Comparison of ENCODE assay signal across 21 cellular contexts in the genomic region with DNA sequence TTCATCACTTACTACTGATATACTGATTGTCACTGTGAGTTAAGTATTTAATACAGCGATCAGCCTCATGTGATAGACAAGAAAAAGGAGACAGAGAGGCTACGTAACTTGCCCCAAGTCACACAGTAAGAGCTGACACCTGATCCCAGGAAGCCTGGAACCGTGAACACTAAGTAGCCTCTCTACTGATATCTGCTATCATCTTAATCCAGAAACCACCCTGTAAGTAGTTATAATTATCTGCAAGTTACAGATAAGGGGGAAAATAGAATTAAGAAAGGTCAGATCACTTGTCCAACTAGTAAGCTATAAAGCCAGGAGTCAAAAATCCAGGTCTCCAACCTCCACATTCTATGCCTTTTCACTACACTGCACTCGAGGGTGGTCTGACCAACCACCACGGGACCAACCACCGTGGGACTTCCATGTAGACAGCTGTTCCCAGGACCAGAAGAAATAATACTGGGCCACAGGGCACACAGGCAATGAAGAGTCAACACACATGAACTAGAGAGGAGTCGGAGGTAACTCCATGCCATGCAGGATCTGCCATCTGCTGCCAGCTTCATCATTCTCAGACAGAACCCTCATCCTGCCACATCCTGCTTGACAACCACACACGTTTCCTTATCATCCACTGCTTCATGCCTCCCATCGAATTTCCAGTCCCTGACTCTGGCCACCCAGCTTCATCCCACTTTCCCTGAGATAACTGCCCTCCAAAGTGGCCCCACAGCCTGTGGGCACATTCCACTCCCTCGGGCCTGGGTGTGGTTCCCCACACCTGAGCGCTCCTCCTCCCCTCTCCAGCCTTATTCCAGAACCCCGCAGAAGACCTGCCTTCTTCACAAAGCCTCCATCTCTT. TPM values are rescaled to one million over a fixed set of nuclear protein-coding genes. Genes with fewer than 3 reads are reported as not detected.
DNase-seq lines count a peak whose midpoint lies in the region; ATAC-seq and TF ChIP-seq lines count a peak whose summit lies in the region.
"Had no signal": no experiment of that assay in that cellular context is flagged by ENCODE, and none has a peak within 500 bp of the region (broad histone marks: within the 10 kb centered on the region; RNA-seq: fewer than 3 reads in every experiment).

No MANE protein-coding gene starts in this region.

- H3K36me3 ChIP-seq in thyroid gland (no peaks in the 10 kb centered on the region), GM23248 (ENCODE audit: low read depth) (no peaks in the 10 kb centered on the region)
- H3K36me3 ChIP-seq: vagina had no signal

- no peak for ATAC-seq in natural killer cell treated with Interleukin-12 subunit alpha and Interleukin-12 subunit beta and Interleukin-15 and Interleukin-18, amount 100 ng/mL, for 72 hours
- ATAC-seq in natural killer cell (no peak), T-helper 17 cell (no peak), memory B cell (ENCODE audit: low read depth) (no peak), HG03039 (IDR thresholded peaks at IDR 0.05; ENCODE audit: unreplicated experiment) (no peak), HG03342 (IDR thresholded peaks at IDR 0.05; ENCODE audit: unreplicated experiment) (no peak)
- ATAC-seq: HepG2, T-cell had no signal

- TF ChIP-seq CTCF in natural killer cell (IDR thresholded peaks at IDR 0.05) (no peak), thyroid gland (IDR thresholded peaks at IDR 0.05) (no peak)

- no peaks in the 10 kb centered on the region for H3K9me3 Mint-ChIP-seq in natural killer cell treated with Interleukin-12 subunit alpha and Interleukin-12 subunit beta and Interleukin-15 and Interleukin-18, amount 100 ng/mL, for 72 hours
- H3K9me3 Mint-ChIP-seq in natural killer cell, result no peaks in the 10 kb centered on the region
- no peaks in the 10 kb centered on the region for H3K9me3 Mint-ChIP-seq in memory B cell
- H3K9me3 Mint-ChIP-seq: CD4-positive, alpha-beta memory T cell; endodermal cell; T-cell had no signal

- H3K4me3 Mint-ChIP-seq in natural killer cell treated with Interleukin-12 subunit alpha and Interleukin-12 subunit beta and Interleukin-15 and Interleukin-18, amount 100 ng/mL, for 72 hours, result no peak overlapping the region
- H3K4me3 Mint-ChIP-seq in natural killer cell (no peak overlapping the region), T-helper 17 cell (no peak overlapping the region), memory B cell (peak overlapping the region; percentile 25)
- H3K4me3 Mint-ChIP-seq: CD4-positive, alpha-beta memory T cell; endodermal cell; T-cell had no signal

- no peaks in the 10 kb centered on the region for H3K9me2 ChIP-seq in GM23248 (ENCODE audit: insufficient read depth)

- H3K4me2 ChIP-seq in GM23248 (ENCODE audit: unreplicated experiment), result no peak overlapping the region

- no peaks in the 10 kb centered on the region for H3K27me3 ChIP-seq in thyroid gland
- no peaks in the 10 kb centered on the region for H3K27me3 ChIP-seq in GM23248 (replicated peaks; ENCODE audit: insufficient read depth)
- H3K27me3 ChIP-seq: vagina had no signal

- H3K4me3 ChIP-seq in thyroid gland (replicated peaks in 1 of 3) (no peak overlapping the region), GM23248 (no peak overlapping the region)
- H3K4me3 ChIP-seq: vagina had no signal

- H3K9me3 ChIP-seq in T-helper 17 cell (ENCODE audit: control insufficient read depth, low read length, poor library complexity, severe bottlenecking), result no peaks in the 10 kb centered on the region
- H3K9me3 ChIP-seq in thyroid gland, result no peaks in the 10 kb centered on the region
- no peaks in the 10 kb centered on the region for H3K9me3 ChIP-seq in GM23248 (ENCODE audit: low read depth)
- H3K9me3 ChIP-seq: vagina had no signal

- H2AFZ ChIP-seq in GM23248, result no peak overlapping the region

- H3K27ac Mint-ChIP-seq in natural killer cell treated with Interleukin-12 subunit alpha and Interleukin-12 subunit beta and Interleukin-15 and Interleukin-18, amount 100 ng/mL, for 72 hours, result peak overlapping the region in 1 of 2 donors; percentile 53
- H3K27ac Mint-ChIP-seq in natural killer cell (no peak overlapping the region), T-helper 17 cell (peak overlapping the region; percentile 75), memory B cell (peak overlapping the region; percentile 39)
- H3K27ac Mint-ChIP-seq: endodermal cell, progenitor cell of endocrine pancreas, T-cell had no signal

- peak; percentile 37 for DNase-seq in natural killer cell treated with Interleukin-12 subunit alpha and Interleukin-12 subunit beta and Interleukin-15 and Interleukin-18, amount 100 ng/mL, for 72 hours (ENCODE audit: low spot score)
- no peak for DNase-seq in natural killer cell
- DNase-seq in T-helper 17 cell, result no peak
- no peak for DNase-seq in memory B cell (ENCODE audit: low spot score in 2 of 2)
- peak in 1 of 2 donors; percentile 37 for DNase-seq in thyroid gland
- no peak for DNase-seq in GM23248
- DNase-seq: amygdala; CD4-positive, alpha-beta memory T cell; cerebellar nuclear complex; endodermal cell; hypothalamus; NCI-H2107; NCI-H82; RPMI8226; stimulated activated naive CD8-positive, alpha-beta T cell treated with anti-CD3 and anti-CD28 coated beads, Interleukin-15, Interleukin-2, amounts not matched to agents 100 U/mL and 50 U/mL, for 24 hours; T-cell had no signal

- H3K4me1 Mint-ChIP-seq in natural killer cell treated with Interleukin-12 subunit alpha and Interleukin-12 subunit beta and Interleukin-15 and Interleukin-18, amount 100 ng/mL, for 72 hours (ENCODE audit: low read depth in 2 of 2), result peaks cover 10 to 23% of the 10 kb centered on the region in 2 donors
- peaks cover 7 to 16% of the 10 kb centered on the region in 2 donors for H3K4me1 Mint-ChIP-seq in natural killer cell
- peaks cover 18% of the 10 kb centered on the region for H3K4me1 Mint-ChIP-seq in T-helper 17 cell
- peaks cover 52% of the 10 kb centered on the region for H3K4me1 Mint-ChIP-seq in memory B cell

- in situ Hi-C loops in GM23248 (cut with MboI), result no loop called here

- peaks cover 100% of the 10 kb centered on the region for H3K79me2 ChIP-seq in GM23248 (ENCODE audit: insufficient read depth)

- no peaks in the 10 kb centered on the region for H4K20me1 ChIP-seq in GM23248 (ENCODE audit: insufficient read depth)

- H3F3A ChIP-seq in GM23248 (ENCODE audit: insufficient read depth), result peaks cover 7% of the 10 kb centered on the region; the same call in 1 of the 2 replicates

- no peaks in the 10 kb centered on the region for H3K27me3 Mint-ChIP-seq in natural killer cell treated with Interleukin-12 subunit alpha and Interleukin-12 subunit beta and Interleukin-15 and Interleukin-18, amount 100 ng/mL, for 72 hours
- H3K27me3 Mint-ChIP-seq in natural killer cell (ENCODE audit: low read depth in 2 of 2) (no peaks in the 10 kb centered on the region), T-helper 17 cell (no peaks in the 10 kb centered on the region), memory B cell (no peaks in the 10 kb centered on the region)
- H3K27me3 Mint-ChIP-seq: CD4-positive, alpha-beta memory T cell; progenitor cell of endocrine pancreas; T-cell had no signal

- peaks cover 65 to 82% of the 10 kb centered on the region in 2 donors for H3K4me1 ChIP-seq in thyroid gland
- H3K4me1 ChIP-seq in GM23248 (ENCODE audit: insufficient read depth), result peaks cover 21% of the 10 kb centered on the region

- no peak overlapping the region for H3K9ac ChIP-seq in GM23248

- H3K36me3 Mint-ChIP-seq in natural killer cell treated with Interleukin-12 subunit alpha and Interleukin-12 subunit beta and Interleukin-15 and Interleukin-18, amount 100 ng/mL, for 72 hours, result no peaks in the 10 kb centered on the region
- H3K36me3 Mint-ChIP-seq in natural killer cell, result no peaks in the 10 kb centered on the region
- peaks cover 7% of the 10 kb centered on the region for H3K36me3 Mint-ChIP-seq in T-helper 17 cell (ENCODE audit: low read depth)
- H3K36me3 Mint-ChIP-seq in memory B cell, result peaks cover 15% of the 10 kb centered on the region

- no peak for TF ChIP-seq POLR2A in thyroid gland (IDR thresholded peaks at IDR 0.05)

- H3K27ac ChIP-seq in thyroid gland, result peak overlapping the region; percentile 76 to 92 (median 85)
- H3K27ac ChIP-seq in GM23248, result no peak overlapping the region
- H3K27ac ChIP-seq: vagina had no signal

- intact Hi-C loops in natural killer cell (cut with micrococcal nuclease), result no loop called here
- intact Hi-C loops in thyroid gland (cut with DNase I), result no loop called here

- WGBS in thyroid gland, 2 donors, result 62 to 73% methylated on average over 12 of the region's 12 CpGs
- WGBS in GM23248 (ENCODE audit: low coverage in 1 of 2, low lambda C conversion rate in 2 of 2, missing lambda C conversion rate in 2 of 2), 2 experiments, result 93 to 94% methylated on average over 12 of the region's 12 CpGs

RNA-seq across cellular contexts. Expression of a gene that starts 58.6 kb away (rescaled TPM):
- total RNA-seq in natural killer cell treated with Interleukin-12 subunit alpha and Interleukin-12 subunit beta and Interleukin-15 and Interleukin-18, amount 100 ng/mL, for 72 hours, result 10 to 100 TPM; 52.7 to 62.1 TPM
- total RNA-seq in natural killer cell (10 to 100 TPM; 17.1 to 36.3 (median 34.3) TPM), T-helper 17 cell (10 to 100 TPM; 28.9 to 37.0 TPM), thyroid gland (10 to 100 TPM; 31.8 to 53.8 (median 43.6) TPM)
- total RNA-seq in GM23248 (2014; rRNA removed; shearing (Covaris generic)), result 25.1 and 33.9 TPM in 2 replicates
- polyA plus RNA-seq in GM23248 (2016; fragmentation: Nextera tagmentation; extraction: Ambion mirVana), result 6.1 and 6.6 TPM in 2 replicates

Comparison
In these comparisons a context has a peak if more than half of its experiments do, and no peak if none do; other contexts are left out.
1. H3K27ac Mint-ChIP-seq: peak in T-helper 17 cell (single experiment) and memory B cell (single experiment); none in natural killer cell (0 of 2).